In genomic region chr1:86154581-86155060, GRCh38 we compare ENCODE assay signal across 11 cellular contexts. TPM values are rescaled to one million over a fixed set of nuclear protein-coding genes. Genes with fewer than 3 reads are reported as not detected.
DNase-seq lines count a peak whose midpoint lies in the region; ATAC-seq and TF ChIP-seq lines count a peak whose summit lies in the region.
"Had no signal": no experiment of that assay in that cellular context is flagged by ENCODE, and none has a peak within 500 bp of the region (broad histone marks: within the 10 kb centered on the region; RNA-seq: fewer than 3 reads in every experiment).

No MANE protein-coding gene starts in this region.

- no peak for TF ChIP-seq CTCF in coronary artery (IDR thresholded peaks at IDR 0.05)
- TF ChIP-seq CTCF in suprapubic skin (IDR thresholded peaks at IDR 0.05) = no peak

- ATAC-seq in HG03469 (IDR thresholded peaks at IDR 0.05; ENCODE audit: unreplicated experiment) = no peak
- ATAC-seq: naive thymus-derived CD8-positive, alpha-beta T cell had no signal

- peak overlapping the region; percentile 62 for H3K4me3 ChIP-seq in coronary artery
- H3K4me3 ChIP-seq in suprapubic skin = peak overlapping the region; percentile 39

- no peak for TF ChIP-seq EP300 in suprapubic skin (IDR thresholded peaks at IDR 0.05)

- H3K27ac ChIP-seq in coronary artery = no peak overlapping the region
- no peak overlapping the region for H3K27ac ChIP-seq in suprapubic skin
- H3K27ac ChIP-seq: epithelial cell of prostate had no signal

- peaks cover 21% of the 10 kb centered on the region for H3K27me3 ChIP-seq in suprapubic skin

- H3K4me1 ChIP-seq in suprapubic skin = peaks cover 20% of the 10 kb centered on the region

- no peaks in the 10 kb centered on the region for H3K36me3 ChIP-seq in suprapubic skin

- WGBS in suprapubic skin = 12% methylated on average over 8 of the region's 21 CpGs

- DNase-seq in HPDE6-E6E7 (ENCODE audit: extremely low spot score) (peak; percentile 23), coronary artery (ENCODE audit: low spot score) (no peak), iPS-NIHi11 (ENCODE audit: low spot score) (peak; percentile 60), suprapubic skin (ENCODE audit: low spot score in 2 of 2) (peak in 1 of 2 donors; percentile 72), GDM1 (lab: John Stamatoyannopoulos, UW) (no peak), NCI-H345 (lab: John Stamatoyannopoulos, UW) (no peak), DMS79 (lab: John Stamatoyannopoulos, UW) (no peak)
- DNase-seq: activated naive CD4-positive, alpha-beta T cell; naive thymus-derived CD8-positive, alpha-beta T cell had no signal

- no peaks in the 10 kb centered on the region for H3K9me3 ChIP-seq in suprapubic skin

- TF ChIP-seq POLR2A in suprapubic skin (IDR thresholded peaks at IDR 0.05) = no peak

RNA-seq across cellular contexts. Expression of gene COL24A1, which starts 2.0 kb away (rescaled TPM):
- total RNA-seq in suprapubic skin = 1 to 10 TPM in 2 of 4 donors, under 1 TPM in 2; 0.32 to 1.8 (median 0.72) TPM
- total RNA-seq: naive thymus-derived CD8-positive, alpha-beta T cell had no signal

Comparison
In these comparisons a context has a peak if more than half of its experiments do, and no peak if none do; other contexts are left out.
1. DNase-seq: peak in HPDE6-E6E7 (single experiment) and iPS-NIHi11 (single experiment); none in coronary artery (single experiment), GDM1 (single experiment), NCI-H345 (single experiment) and DMS79 (single experiment).